8 cellular contexts compared by ENCODE assay signal in genomic region chr1:150567717-150568561, GRCh38. TPM values are rescaled to one million over a fixed set of nuclear protein-coding genes. Genes with fewer than 3 reads are reported as not detected.
DNase-seq lines count a peak whose midpoint lies in the region; ATAC-seq and TF ChIP-seq lines count a peak whose summit lies in the region.

No MANE protein-coding gene starts in this region.

- peak overlapping the region; percentile 14 to 73; a peak in 2 of 4 replicates for H4K8ac ChIP-seq in IMR-90 (ENCODE audit: low read depth in 2 of 2, low read length in 2 of 2)

- no peaks in the 10 kb centered on the region for H3K27me3 Mint-ChIP-seq in chondrocyte (ENCODE audit: low read depth)

- peaks cover 12 to 72% of the 10 kb centered on the region in 2 experiments; a peak in 3 of 4 replicates for H3K79me1 ChIP-seq in IMR-90 (ENCODE audit: low read depth in 1 of 2, low read length in 2 of 2)

- peaks cover 27% of the 10 kb centered on the region for H3K9me1 ChIP-seq in IMR-90 (ENCODE audit: insufficient read depth, low read length)

- DNase-seq in AG20443 (ENCODE audit: low spot score) (peak; percentile 87), IMR-90 (peak; percentile 98), SW 1271 (lab: John Stamatoyannopoulos, UW) (peak; percentile 49 to 67), chondrocyte (ENCODE audit: low spot score) (no peak), kidney glomerular epithelial cell (lab: John Stamatoyannopoulos, UW) (peak; percentile 96), spleen (peak; percentile 88), HuH-7 (ENCODE audit: low spot score) (no peak)

- BruUV-seq in IMR-90 (replicated peaks; lab: Mats Ljungman, UMichigan), result no TSS peak

- peak overlapping the region; percentile 66 for H3K9ac ChIP-seq in IMR-90 (ENCODE audit: low read depth, low read length)

- dilution Hi-C loops in IMR-90 (cut with HindIII; ENCODE audit: low sequenced_read_pairs, unreplicated experiment), result no loop called here

- in situ Hi-C loops in IMR-90 (cut with MboI; ENCODE audit: low sequenced_read_pairs), result loop anchor here (10.0 kb wide), 1 partner anchor 237 kb away; the partner anchor contains the start of gene CTSK

- H3K27ac ChIP-seq in IMR-90 (ENCODE audit: insufficient read depth, low read length), result peak overlapping the region; percentile 89
- H3K27ac ChIP-seq in spleen, result peak overlapping the region; percentile 93 to 100 (median 100)

- H3K18ac ChIP-seq in IMR-90 (ENCODE audit: low read depth, low read length), result peak overlapping the region; percentile 12

- H4K91ac ChIP-seq in IMR-90 (ENCODE audit: insufficient read depth, low read depth, low read length), result peak overlapping the region; percentile 45

- peak overlapping the region; percentile 40 for H2AFZ ChIP-seq in IMR-90 (replicated peaks; ENCODE audit: low read length, poor library complexity)

- peak overlapping the region; percentile 3; the same call in 1 of the 2 replicates for H3K4me3 ChIP-seq in IMR-90 (ENCODE audit: insufficient read depth, low read depth, low read length)
- H3K4me3 ChIP-seq in spleen, result peak overlapping the region; percentile 2 to 70 (median 34)

- ATAC-seq in GM18868 (IDR thresholded peaks at IDR 0.05; ENCODE audit: unreplicated experiment) (peak; percentile 15), IMR-90 (ENCODE audit: low read depth) (peak; percentile 69)

- H3K27me3 ChIP-seq in IMR-90 (ENCODE audit: control insufficient read depth, insufficient read depth, low read length) (no peaks in the 10 kb centered on the region), spleen (replicated peaks in 1 of 7) (no peaks in the 10 kb centered on the region)

- peak overlapping the region; percentile 99 for H3K27ac Mint-ChIP-seq in chondrocyte (ENCODE audit: unreplicated experiment)

- H2AK5ac ChIP-seq in IMR-90 (ENCODE audit: low read depth, low read length), result peak overlapping the region; percentile 82

- peak overlapping the region; percentile 94 for H3K23ac ChIP-seq in IMR-90 (ENCODE audit: low read depth, low read length)

- TF ChIP-seq POLR2A in IMR-90 (IDR thresholded peaks at IDR 0.05; ENCODE audit: low read depth, low read length) (peak; percentile 61), spleen (IDR thresholded peaks at IDR 0.05) (no peak)

- POLR2A ChIA-PET in IMR-90 (lab: Charles Lee; ENCODE audit: unreplicated experiment), result interaction anchor here (0.6 to 1.9 kb wide), 3 partner anchors 11 to 52 kb away, joined by 3 to 24 read pairs (median 4); partner anchors contain the start of gene MCL1

- CTCF ChIA-PET in IMR-90 (lab: Yijun Ruan, JAX), result interaction anchor here (0.6 to 1.1 kb wide), 2 partner anchors 52 to 429 kb away, joined by 3 read pairs; no protein-coding TSS in a partner anchor

- H3K36me3 Mint-ChIP-seq in chondrocyte (ENCODE audit: low read depth), result peaks cover 10% of the 10 kb centered on the region

- TF ChIP-seq CTCF in IMR-90 (conservative IDR thresholded peaks at IDR 0.05; ENCODE audit: low read depth, low read length) (no peak), chondrocyte (IDR thresholded peaks at IDR 0.05) (peak; percentile 21), spleen (IDR thresholded peaks at IDR 0.05 in 8 of 11, conservative IDR thresholded peaks at IDR 0.05 in 3 of 11) (no peak)

- H3K4me1 Mint-ChIP-seq in chondrocyte (ENCODE audit: low read depth), result peaks cover 96% of the 10 kb centered on the region

- peak overlapping the region; percentile 59 for H4K5ac ChIP-seq in IMR-90 (ENCODE audit: low read depth, low read length)

- peak overlapping the region; percentile 93 for H2AK9ac ChIP-seq in IMR-90 (replicated peaks; ENCODE audit: low read depth, low read length, poor library complexity)

- H3K36me3 ChIP-seq in IMR-90 (ENCODE audit: control insufficient read depth, insufficient read depth, low read length) (peaks cover 13% of the 10 kb centered on the region), spleen (peaks cover 0 to 43% (median 22%) of the 10 kb centered on the region in 6 donors)

- H3K4me2 ChIP-seq in IMR-90 (ENCODE audit: low read depth, low read length), result peak overlapping the region; percentile 50

- TF ChIP-seq RAD21 in IMR-90 (IDR thresholded peaks at IDR 0.05; ENCODE audit: low read length), result no peak

- H3K9me3 Mint-ChIP-seq in chondrocyte (ENCODE audit: low read depth), result no peaks in the 10 kb centered on the region

- peaks cover 67% of the 10 kb centered on the region for H4K20me1 ChIP-seq in IMR-90 (ENCODE audit: insufficient read depth, low read length)

- H3K4me1 ChIP-seq in IMR-90 (ENCODE audit: control insufficient read depth, insufficient read depth, low read length) (peaks cover 33% of the 10 kb centered on the region), spleen (peaks cover 89 to 100% (median 100%) of the 10 kb centered on the region in 6 donors)

- H3K9me3 ChIP-seq in IMR-90 (ENCODE audit: control insufficient read depth, insufficient read depth, low read length) (no peaks in the 10 kb centered on the region), spleen (no peaks in the 10 kb centered on the region)

- peak overlapping the region; percentile 86 for H3K4ac ChIP-seq in IMR-90 (ENCODE audit: low read depth, low read length)

- 0% methylated on average over 1 of the region's 10 CpGs; no CpG with 5 or more reads in 1 of the 2 experiments for WGBS in IMR-90 (ENCODE audit: extremely low coverage in 2 of 2, insufficient read length in 1 of 2), 2 experiments
- WGBS in spleen, 5 donors, result 7 to 11% (median 9%) methylated on average over 10 of the region's 10 CpGs

- intact Hi-C loops in IMR-90 (cut with micrococcal nuclease), result loop anchor here (10.0 kb wide), 1 partner anchor 437 kb away; the partner anchor contains the start of genes MINDY1 and PRUNE1
- intact Hi-C loops in spleen (cut with DNase I; ENCODE audit: low total_unique reads), result no loop called here

- H3K4me3 Mint-ChIP-seq in chondrocyte (ENCODE audit: unreplicated experiment), result peak overlapping the region; percentile 64

- H2BK5ac ChIP-seq in IMR-90 (ENCODE audit: low read depth, low read length, poor library complexity, severe bottlenecking), result peak overlapping the region; percentile 87

- H3K56ac ChIP-seq in IMR-90 (ENCODE audit: extremely low read depth, insufficient read depth, low read length), result peak overlapping the region; percentile 75; the same call in 1 of the 2 replicates

- peak overlapping the region; percentile 18 for H2BK20ac ChIP-seq in IMR-90 (ENCODE audit: low read depth, low read length)

- H3K14ac ChIP-seq in IMR-90 (replicated peaks; ENCODE audit: low read depth, low read length), result peak overlapping the region; percentile 38

- peak overlapping the region; percentile 83 for H2BK120ac ChIP-seq in IMR-90 (ENCODE audit: low read depth, low read length)

- peak overlapping the region; percentile 55; the same call in 2 of the 3 replicates for H2BK15ac ChIP-seq in IMR-90 (ENCODE audit: low read depth, low read length)

TF ChIP-seq in IMR-90, 13 proteins besides CTCF, POLR2A, EP300 and RAD21 (continues in another document):
- TF ChIP-seq CHD1 (IDR thresholded peaks at IDR 0.05; ENCODE audit: low read depth, low read length) (no peak), RFX5 (IDR thresholded peaks at IDR 0.05; ENCODE audit: low read depth, low read length) (no peak), MXI1 (IDR thresholded peaks at IDR 0.05; ENCODE audit: borderline replicate concordance, low read depth, low read length) (no peak), RCOR1 (IDR thresholded peaks at IDR 0.05; ENCODE audit: insufficient replicate concordance, low read length) (no peak), MAFK (IDR thresholded peaks at IDR 0.05; ENCODE audit: low read depth, low read length) (no peak), FOS (IDR thresholded peaks at IDR 0.05; ENCODE audit: low read depth, low read length) (peak; percentile 26; the same call in 1 of the 2 replicates), CEBPB (IDR thresholded peaks at IDR 0.05; ENCODE audit: low read depth, low read length) (0 out of 2 replicates have a peak, but pooled peaks have one; percentile 19), NFE2L2 (IDR thresholded peaks at IDR 0.05; ENCODE audit: low read depth, low read length) (0 out of 2 replicates have a peak, but pooled peaks have one; percentile 16), ELK1 (IDR thresholded peaks at IDR 0.05; ENCODE audit: borderline replicate concordance, low read depth, low read length) (no peak), SMC3 (IDR thresholded peaks at IDR 0.05; ENCODE audit: low read depth, low read length) (no peak; the same call in 1 of the 2 replicates), BHLHE40 (IDR thresholded peaks at IDR 0.05; ENCODE audit: low read depth, low read length) (peak; percentile 77)

RNA-seq across cellular contexts. Expression of gene MCL1, which starts 11.5 kb away (rescaled TPM):
- 142 and 212 TPM in 2 replicates for total RNA-seq in IMR-90 (2012; rRNA removed)
- polyA plus RNA-seq in IMR-90 (2012; rRNA removed), result 79.5 and 88.4 TPM in 2 replicates
- 32.7 and 42.7 TPM in 2 replicates for polyA plus RNA-seq in IMR-90 (2012; cell fraction: cytosol; rRNA removed)
- 327 and 737 TPM in 2 replicates for polyA plus RNA-seq in IMR-90 (2012; cell fraction: nucleus; rRNA removed; ENCODE audit: low replicate concordance)
- total RNA-seq in chondrocyte, result 211 to 264 TPM (median 255 TPM) in 3 replicates
- total RNA-seq in spleen, result 100 to 1,000 TPM; 261 to 435 (median 336) TPM
- 100 to 1,000 TPM in 1 of 3 donors, 10 to 100 TPM in 2; 75.8 to 118 (median 85.9) TPM for polyA plus RNA-seq in spleen

RNA-seq across cellular contexts. Expression of gene ADAMTSL4, which starts 18.7 kb away (rescaled TPM):
- total RNA-seq in IMR-90 (2012; rRNA removed) (0.54 and 0.56 TPM in 2 replicates), chondrocyte (3.6 to 5.7 TPM (median 5.1 TPM) in 3 replicates), spleen (10 to 100 TPM in 5 of 7 donors, 1 to 10 TPM in 2; 2.8 to 19.1 (median 12.4) TPM)
- polyA plus RNA-seq in IMR-90 (2012; rRNA removed) (11.3 and 12.2 TPM in 2 replicates), spleen (10 to 100 TPM in 1 of 3 donors, 1 to 10 TPM in 2; 5.0 to 10.9 (median 9.4) TPM)
- polyA plus RNA-seq in IMR-90 (2012; cell fraction: cytosol; rRNA removed), result 7.9 and 11.9 TPM in 2 replicates
- 44.4 and 63.5 TPM in 2 replicates for polyA plus RNA-seq in IMR-90 (2012; cell fraction: nucleus; rRNA removed; ENCODE audit: low replicate concordance)

RNA-seq across cellular contexts. Expression of gene FALEC, which starts 52.4 kb away (rescaled TPM):
- not detected in 2 replicates for total RNA-seq in IMR-90 (2012; rRNA removed)
- polyA plus RNA-seq in IMR-90 (2012; rRNA removed), result 0.26 TPM in 1 of 2 replicates, not detected in the other
- polyA plus RNA-seq in IMR-90 (2012; cell fraction: cytosol; rRNA removed), result 0.12 TPM in 1 of 2 replicates, not detected in the other
- not detected in 2 replicates for polyA plus RNA-seq in IMR-90 (2012; cell fraction: nucleus; rRNA removed; ENCODE audit: low replicate concordance)
- total RNA-seq in chondrocyte, result 1.2 TPM in 1 of 3 replicates, not detected in the others
- total RNA-seq in spleen, result 1 to 10 TPM in 1 of 7 donors, under 1 TPM in 1, not detected in 5; 0.97 to 1.9 TPM
- under 1 TPM in 2 of 3 donors, not detected in 1; 0.20 to 0.29 TPM for polyA plus RNA-seq in spleen

Comparison
In these comparisons a context has a peak if more than half of its experiments do, and no peak if none do; other contexts are left out.
1. DNase-seq: peak in AG20443 (single experiment), IMR-90 (single experiment), SW 1271 (2 of 2), kidney glomerular epithelial cell (single experiment) and spleen (single experiment); none in chondrocyte (single experiment) and HuH-7 (single experiment).